9 cellular contexts compared by ENCODE assay signal in genomic region chr9:129702563-129702962, GRCh38. TPM values are rescaled to one million over a fixed set of nuclear protein-coding genes. Genes with fewer than 3 reads are reported as not detected.
DNase-seq lines count a peak whose midpoint lies in the region; ATAC-seq, FAIRE-seq and TF ChIP-seq lines count a peak whose summit lies in the region.
"Had no signal": no experiment of that assay in that cellular context is flagged by ENCODE, and none has a peak within 500 bp of the region (broad histone marks: within the 10 kb centered on the region; RNA-seq: fewer than 3 reads in every experiment).

No MANE protein-coding gene starts in this region.

- POLR2A ChIA-PET in MCF 10A (lab: Yijun Ruan, JAX): interaction anchor here (0.6 to 1.1 kb wide), 3 partner anchors 21 to 572 kb away, joined by 3 to 4 read pairs (median 3); no protein-coding TSS in a partner anchor

- no peaks in the 10 kb centered on the region for H3K36me3 Mint-ChIP-seq in activated naive CD4-positive, alpha-beta T cell treated with anti-CD3 and anti-CD28 coated beads, Interleukin-2, amount 10 ng/mL, durations not matched to agents 7 days and 5 days
- H3K36me3 Mint-ChIP-seq in MCF 10A (ENCODE audit: insufficient read depth, unreplicated experiment): peaks cover 4% of the 10 kb centered on the region

- no peak overlapping the region for H3K4me3 ChIP-seq in lower leg skin (ENCODE audit: low read depth, poor library complexity, severe bottlenecking)

- DNase-seq in activated naive CD4-positive, alpha-beta T cell treated with anti-CD3 and anti-CD28 coated beads, Interleukin-2, amount 10 ng/mL, durations not matched to agents 7 days and 5 days: no peak
- DNase-seq in activated naive CD4-positive, alpha-beta T cell (lab: John Stamatoyannopoulos, UW): no peak
- peak; percentile 63 for DNase-seq in MCF 10A (ENCODE audit: unreplicated experiment)
- DNase-seq in lower leg skin (ENCODE audit: low spot score in 2 of 2): peak; percentile 71 to 94
- DNase-seq in urothelium cell line (ENCODE audit: low spot score): peak; percentile 64
- no peak for DNase-seq in stimulated activated CD4-positive, alpha-beta T cell treated with anti-CD3 and anti-CD28 coated beads, Interleukin-4, amount 100 ng/mL, for 4 hours
- DNase-seq in GM20000 (ENCODE audit: low spot score): no peak
- DNase-seq: AML-193 had no signal

- H3K9me3 Mint-ChIP-seq in activated naive CD4-positive, alpha-beta T cell treated with anti-CD3 and anti-CD28 coated beads, Interleukin-2, amount 10 ng/mL, durations not matched to agents 7 days and 5 days: no peaks in the 10 kb centered on the region
- no peaks in the 10 kb centered on the region for H3K9me3 Mint-ChIP-seq in MCF 10A (ENCODE audit: unreplicated experiment)

- H3K27me3 Mint-ChIP-seq in activated naive CD4-positive, alpha-beta T cell treated with anti-CD3 and anti-CD28 coated beads, Interleukin-2, amount 10 ng/mL, durations not matched to agents 7 days and 5 days: peaks cover 73% of the 10 kb centered on the region
- H3K27me3 Mint-ChIP-seq in MCF 10A (ENCODE audit: insufficient read depth, unreplicated experiment): no peaks in the 10 kb centered on the region

- TF ChIP-seq CTCF in MCF 10A (IDR thresholded peaks at IDR 0.05; ENCODE audit: unreplicated experiment) (no peak), lower leg skin (IDR thresholded peaks at IDR 0.05) (no peak), GM20000 (IDR thresholded peaks at IDR 0.05; ENCODE audit: extremely low read depth, missing control alignments) (no peak)

- H3K27ac Mint-ChIP-seq in activated naive CD4-positive, alpha-beta T cell treated with anti-CD3 and anti-CD28 coated beads, Interleukin-2, amount 10 ng/mL, durations not matched to agents 7 days and 5 days: peak overlapping the region; percentile 43
- no peak overlapping the region for H3K27ac Mint-ChIP-seq in MCF 10A (ENCODE audit: low read depth, unreplicated experiment)

- intact Hi-C loops in MCF 10A (cut with micrococcal nuclease): no loop called here
- intact Hi-C loops in lower leg skin (cut with DNase I; ENCODE audit: low total_unique reads): no loop called here

- no peaks in the 10 kb centered on the region for H3K4me1 Mint-ChIP-seq in activated naive CD4-positive, alpha-beta T cell treated with anti-CD3 and anti-CD28 coated beads, Interleukin-2, amount 10 ng/mL, durations not matched to agents 7 days and 5 days
- no peaks in the 10 kb centered on the region for H3K4me1 Mint-ChIP-seq in MCF 10A (ENCODE audit: insufficient read depth, unreplicated experiment)

- FAIRE-seq in urothelium cell line (lab: Jason Lieb, UNC): no peak

- no peak overlapping the region for H3K4me3 Mint-ChIP-seq in activated naive CD4-positive, alpha-beta T cell treated with anti-CD3 and anti-CD28 coated beads, Interleukin-2, amount 10 ng/mL, durations not matched to agents 7 days and 5 days
- H3K4me3 Mint-ChIP-seq in MCF 10A (ENCODE audit: unreplicated experiment): no peak overlapping the region

- TF ChIP-seq POLR2A in lower leg skin (IDR thresholded peaks at IDR 0.05): no peak

- CTCF ChIA-PET in activated naive CD4-positive, alpha-beta T cell treated with anti-CD3 and anti-CD28 coated beads, Interleukin-2, amount 10 ng/mL, durations not matched to agents 7 days and 5 days (lab: Charles Lee): no interaction called here
- CTCF ChIA-PET in MCF 10A (lab: Yijun Ruan, JAX): interaction anchor here (1.9 kb wide), 1 partner anchor 81 kb away, joined by 8 read pairs; no protein-coding TSS in a partner anchor

- no peak for ATAC-seq in GM18511 (IDR thresholded peaks at IDR 0.05; ENCODE audit: unreplicated experiment)

- WGBS in lower leg skin, 2 donors: 22% methylated on average over 10 of the region's 10 CpGs

- BruUV-seq in MCF 10A (replicated peaks; lab: Mats Ljungman, UMichigan): no TSS peak

RNA-seq across cellular contexts. Expression of gene PRRX2, which starts 37.1 kb away (rescaled TPM):
- total RNA-seq in MCF 10A (2022): not detected in 2 replicates
- 10 to 100 TPM; 10.7 to 24.1 (median 16.6) TPM for total RNA-seq in lower leg skin

RNA-seq across cellular contexts. Expression of gene PTGES, which starts 50.3 kb away (rescaled TPM):
- total RNA-seq in MCF 10A (2022): 74.0 and 96.6 TPM in 2 replicates
- 10 to 100 TPM; 14.4 to 28.7 (median 23.2) TPM for total RNA-seq in lower leg skin

Comparison
In these comparisons a context has a peak if more than half of its experiments do, and no peak if none do; other contexts are left out.
1. DNase-seq: peak in MCF 10A (single experiment), lower leg skin (2 of 2) and urothelium cell line (single experiment); none in activated naive CD4-positive, alpha-beta T cell treated with anti-CD3 and anti-CD28 coated beads, Interleukin-2, amount 10 ng/mL, durations not matched to agents 7 days and 5 days (single experiment), activated naive CD4-positive, alpha-beta T cell (0 of 4), stimulated activated CD4-positive, alpha-beta T cell treated with anti-CD3 and anti-CD28 coated beads, Interleukin-4, amount 100 ng/mL, for 4 hours (0 of 2) and GM20000 (single experiment).
2. RNA of gene PRRX2, which starts 37.1 kb away (total RNA-seq): 10.7 to 24.1 TPM in lower leg skin; not detected in MCF 10A; every median in the first group is over 10 times any median in the second.